9 cellular contexts compared by ENCODE assay signal in genomic region chr9:124118894-124119293, GRCh38.
"Had no signal": no experiment of that assay in that cellular context is flagged by ENCODE, and none has a peak within 500 bp of the region (broad histone marks: within the 10 kb centered on the region; RNA-seq: fewer than 3 reads in every experiment).

No MANE protein-coding gene starts in this region.

- ATAC-seq: K562 had no signal

- H3K27ac ChIP-seq: GM23248 had no signal

- H3K4me3 ChIP-seq: GM23248, K562 had no signal

- H3K9ac ChIP-seq: GM23248 had no signal

- DNase-seq: GM23248, GOT3, H9, HCEC 1CT, IMR-90, KG1 had no signal

- H2AFZ ChIP-seq: GM23248 had no signal

- FAIRE-seq: H54, HTR-8/SVneo, K562 had no signal
